Comparison of ENCODE assay signal across 8 cellular contexts in the genomic region with DNA sequence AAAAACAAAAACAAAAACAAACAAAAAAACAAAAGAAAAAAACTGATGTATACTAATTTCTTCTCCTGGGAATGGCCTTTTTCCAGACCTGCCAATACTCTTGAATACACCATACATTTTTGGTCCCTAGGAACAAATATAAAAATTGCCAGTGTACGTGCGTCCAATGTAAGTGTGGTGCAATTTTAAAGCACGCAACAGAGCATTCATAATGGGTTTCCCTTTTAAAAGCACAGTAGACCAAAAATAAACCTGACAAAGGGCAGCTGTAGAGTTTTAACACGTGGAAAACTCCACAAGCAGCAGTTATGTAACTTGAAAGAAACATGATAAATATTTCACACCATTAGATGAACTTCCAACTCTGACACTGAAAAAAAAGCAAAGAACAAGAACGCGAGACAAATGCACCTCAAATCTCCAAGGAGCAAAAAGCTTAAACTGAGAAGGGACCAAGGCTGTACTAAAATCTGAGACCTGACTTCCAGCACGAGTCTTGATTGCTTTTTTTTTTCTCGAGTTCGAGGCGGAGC. TPM values are rescaled to one million over a fixed set of nuclear protein-coding genes. Genes with fewer than 3 reads are reported as not detected.
DNase-seq lines count a peak whose midpoint lies in the region; ATAC-seq, FAIRE-seq and TF ChIP-seq lines count a peak whose summit lies in the region.

No MANE protein-coding gene starts in this region.

- peak overlapping the region; percentile 19 to 55 (median 35) for H3K4me3 ChIP-seq in keratinocyte (ENCODE audit: control insufficient read depth in 2 of 3, extremely low read depth in 1 of 3, insufficient read depth in 2 of 3, low read depth in 1 of 3, low read length in 3 of 3)

- H3K36me3 ChIP-seq in keratinocyte (ENCODE audit: control insufficient read depth in 2 of 2, extremely low read depth in 1 of 2, insufficient read depth in 2 of 2, low read length in 2 of 2), result no peaks in the 10 kb centered on the region

- H3K9me1 ChIP-seq in keratinocyte (ENCODE audit: control insufficient read depth, extremely low read depth, insufficient read depth, low read length), result no peaks in the 10 kb centered on the region

- dilution Hi-C loops in keratinocyte (cut with MboI; ENCODE audit: extremely low pct_ligation_motif_present, low sequenced_read_pairs), result no loop called here

- no peak for TF ChIP-seq CTCF in keratinocyte (optimal IDR thresholded peaks at IDR 0.05 in 1 of 3, IDR thresholded peaks at IDR 0.05 in 1 of 3, conservative IDR thresholded peaks at IDR 0.05 in 1 of 3; ENCODE audit: extremely low read depth in 1 of 3, insufficient read depth in 2 of 3, low read length in 3 of 3)

- no peak overlapping the region for H3K27ac ChIP-seq in keratinocyte (ENCODE audit: control insufficient read depth, insufficient read depth, low read length)
- peak overlapping the region; percentile 50 for H3K27ac ChIP-seq in temporal lobe (ENCODE audit: low read depth, low read length)

- H4K20me1 ChIP-seq in keratinocyte (ENCODE audit: control insufficient read depth, extremely low read depth, insufficient read depth, low read length), result no peaks in the 10 kb centered on the region

- H3K4me2 ChIP-seq in keratinocyte (ENCODE audit: control insufficient read depth, extremely low read depth, insufficient read depth, low read depth, low read length), result peak overlapping the region; percentile 86

- H2AFZ ChIP-seq in keratinocyte (ENCODE audit: control insufficient read depth, low read length), result no peak overlapping the region

- H3K9me3 ChIP-seq in keratinocyte (ENCODE audit: control insufficient read depth, low read depth, low read length), result no peaks in the 10 kb centered on the region

- peaks cover 42% of the 10 kb centered on the region for H3K27me3 ChIP-seq in keratinocyte (ENCODE audit: control insufficient read depth, extremely low read depth, insufficient read depth, low read length)

- H3K9ac ChIP-seq in keratinocyte (ENCODE audit: control insufficient read depth, extremely low read depth, insufficient read depth, low read length), result no peak overlapping the region

- no peaks in the 10 kb centered on the region for H3K79me2 ChIP-seq in keratinocyte (ENCODE audit: control insufficient read depth, insufficient read depth, low read length)

- peak; percentile 27 for DNase-seq in amniotic epithelial cell (ENCODE audit: low read depth)
- DNase-seq in keratinocyte (ENCODE audit: low read depth, low spot score), result no peak
- DNase-seq in NCI-H1105 (lab: John Stamatoyannopoulos, UW), result no peak
- DNase-seq in activated CD4-positive, alpha-beta T cell treated with anti-CD3 and anti-CD28 coated beads for 4 hours, result no peak

- peak; percentile 28 for ATAC-seq in GM18909 (IDR thresholded peaks at IDR 0.05; ENCODE audit: poor library complexity, unreplicated experiment)
- peak; percentile 21 for ATAC-seq in HG03039 (IDR thresholded peaks at IDR 0.05; ENCODE audit: unreplicated experiment)
- no peak for ATAC-seq in HG03196 (IDR thresholded peaks at IDR 0.05; ENCODE audit: unreplicated experiment)

- FAIRE-seq in keratinocyte (lab: Jason Lieb, UNC), result no peak

- H3K4me1 ChIP-seq in keratinocyte (ENCODE audit: control insufficient read depth, extremely low read depth, insufficient read depth, low read length), result peaks cover 4% of the 10 kb centered on the region

RNA-seq across cellular contexts. Expression of gene JAM2, which starts 0.4 kb away (rescaled TPM):
- polyA plus RNA-seq in keratinocyte, result 0.04 TPM in 1 of 3 replicates, not detected in the others
- not detected for polyA plus RNA-seq in keratinocyte (2011; ENCODE audit: low read depth)
- polyA plus RNA-seq in keratinocyte (2011; cell fraction: cytosol; rRNA removed), result 0.01 TPM in 1 of 2 replicates, not detected in the other
- not detected in 2 replicates for polyA plus RNA-seq in keratinocyte (2011; cell fraction: nucleus; rRNA removed)
- polyA plus RNA-seq in keratinocyte (2012; ENCODE audit: low replicate concordance), result 0.06 TPM in 1 of 2 replicates, not detected in the other
- not detected in 3 replicates for polyA minus RNA-seq in keratinocyte
- polyA minus RNA-seq in keratinocyte (2011; cell fraction: cytosol; rRNA and poly(A)+ RNA removed), result not detected
- polyA minus RNA-seq in keratinocyte (2011; cell fraction: nucleus; rRNA and poly(A)+ RNA removed), result not detected in 2 replicates
- 28.0 TPM for total RNA-seq in temporal lobe

RNA-seq across cellular contexts. Expression of gene MRPL39, which starts 31.4 kb away (rescaled TPM):
- 30.1 to 51.4 TPM (median 33.2 TPM) in 3 replicates for polyA plus RNA-seq in keratinocyte
- polyA plus RNA-seq in keratinocyte (2011; ENCODE audit: low read depth), result 92.2 TPM
- 25.1 and 47.5 TPM in 2 replicates for polyA plus RNA-seq in keratinocyte (2011; cell fraction: cytosol; rRNA removed)
- polyA plus RNA-seq in keratinocyte (2011; cell fraction: nucleus; rRNA removed), result 22.8 and 34.0 TPM in 2 replicates
- polyA plus RNA-seq in keratinocyte (2012; ENCODE audit: low replicate concordance), result 42.4 and 48.7 TPM in 2 replicates
- polyA minus RNA-seq in keratinocyte, result 6.2 to 39.6 TPM (median 15.0 TPM) in 3 replicates
- polyA minus RNA-seq in keratinocyte (2011; cell fraction: cytosol; rRNA and poly(A)+ RNA removed), result 23.2 TPM
- polyA minus RNA-seq in keratinocyte (2011; cell fraction: nucleus; rRNA and poly(A)+ RNA removed), result 9.3 and 16.5 TPM in 2 replicates
- 25.6 TPM for total RNA-seq in temporal lobe
